Comparison of ENCODE assay signal across 20 cellular contexts in the genomic region with DNA sequence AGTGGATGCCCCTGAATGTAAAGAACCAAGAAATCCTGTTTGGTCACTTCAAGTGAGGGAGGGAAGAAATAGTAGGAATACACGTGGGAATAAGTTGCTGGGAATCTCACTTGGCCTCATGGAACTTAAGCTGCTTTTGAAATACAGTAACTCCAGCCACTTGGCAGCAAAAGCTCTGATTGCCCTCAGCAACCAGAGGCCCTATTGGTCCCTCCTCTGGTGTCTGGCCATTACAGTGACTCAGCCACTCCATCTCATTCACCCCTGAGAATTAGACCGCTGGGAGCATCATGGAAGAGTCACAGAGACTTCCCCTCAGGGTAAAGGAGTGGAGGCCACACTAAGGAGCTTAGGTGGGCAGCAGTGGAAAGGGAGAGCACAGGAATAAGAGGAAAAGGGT.
"Had no signal": no experiment of that assay in that cellular context is flagged by ENCODE, and none has a peak within 500 bp of the region (broad histone marks: within the 10 kb centered on the region; RNA-seq: fewer than 3 reads in every experiment).

No MANE protein-coding gene starts in this region.

- H3K36me3 ChIP-seq: esophagus squamous epithelium, heart right ventricle, stomach, suprapubic skin, tibial nerve had no signal

- H3K4me1 ChIP-seq: esophagus squamous epithelium, heart right ventricle, stomach, suprapubic skin, tibial nerve had no signal

- H3K4me2 ChIP-seq: smooth muscle cell had no signal

- H3K27me3 ChIP-seq: tibial nerve had no signal

- FAIRE-seq: astrocyte had no signal

- H3K4me3 ChIP-seq: coronary artery, esophagus squamous epithelium, heart right ventricle, mucosa of descending colon, smooth muscle cell, stomach, suprapubic skin, tibial nerve had no signal

- H3K27ac ChIP-seq: coronary artery, esophagus squamous epithelium, heart right ventricle, stomach, suprapubic skin, tibial nerve had no signal

- H3K9me3 ChIP-seq: esophagus squamous epithelium, heart right ventricle, mucosa of descending colon, stomach, suprapubic skin, tibial nerve had no signal

- DNase-seq: activated CD4-positive, alpha-beta T cell treated with anti-CD3 and anti-CD28 coated beads, Interleukin-2, amount 50 U/mL, for 4 hours; activated CD8-positive, alpha-beta memory T cell treated with anti-CD3 and anti-CD28 coated beads, Interleukin-2, amount 50 U/mL, for 48 hours; activated naive CD4-positive, alpha-beta T cell treated with Interleukin-2 at 50 U/mL for 16 hours; activated naive CD8-positive, alpha-beta T cell treated with anti-CD3 and anti-CD28 coated beads for 36 hours; activated T-cell treated with anti-CD3 and anti-CD28 coated beads, Interleukin-2, amount 50 U/mL, for 4 hours; cerebellar nuclear complex; esophagus squamous epithelium; foreskin fibroblast; heart right ventricle; islet precursor cell; left colon; mucosa of descending colon; occipital lobe; stimulated activated CD4-positive, alpha-beta T cell treated with anti-CD3 and anti-CD28 coated beads, Interleukin-15, amount 100 ng/mL, for 24 hours; stomach had no signal
